17 cellular contexts compared by ENCODE assay signal in genomic region chr6:80528115-80528514, GRCh38.
DNase-seq lines count a peak whose midpoint lies in the region; ATAC-seq and TF ChIP-seq lines count a peak whose summit lies in the region.
"Had no signal": no experiment of that assay in that cellular context is flagged by ENCODE, and none has a peak within 500 bp of the region (broad histone marks: within the 10 kb centered on the region; RNA-seq: fewer than 3 reads in every experiment).

No MANE protein-coding gene starts in this region.

- H2AFZ ChIP-seq in parathyroid adenoma: no peak overlapping the region

- TF ChIP-seq CTCF in fibroblast of pulmonary artery (IDR thresholded peaks at IDR 0.05; ENCODE audit: low read length, missing control alignments) (peak; percentile 18), parathyroid adenoma (IDR thresholded peaks at IDR 0.05) (no peak)

- no peaks in the 10 kb centered on the region for H3K79me2 ChIP-seq in parathyroid adenoma

- H3K27ac ChIP-seq in parathyroid adenoma: no peak overlapping the region
- H3K27ac ChIP-seq: heart left ventricle, right atrium auricular region had no signal

- no peak for ATAC-seq in HG03175 (IDR thresholded peaks at IDR 0.05; ENCODE audit: unreplicated experiment)
- ATAC-seq: activated CD4-positive, alpha-beta T cell treated with anti-CD3 and anti-CD28 coated beads for 36 hours; heart left ventricle; naive thymus-derived CD8-positive, alpha-beta T cell had no signal

- H3K4me2 ChIP-seq in parathyroid adenoma (ENCODE audit: low read length): peak overlapping the region; percentile 57

- no peaks in the 10 kb centered on the region for H3K9me3 ChIP-seq in parathyroid adenoma (ENCODE audit: control insufficient read depth, low read length)
- H3K9me3 ChIP-seq: heart left ventricle, right atrium auricular region had no signal

- no peak overlapping the region for H3K9ac ChIP-seq in parathyroid adenoma

- DNase-seq in DMS 273 (lab: John Stamatoyannopoulos, UW; ENCODE audit: unreplicated experiment) (peak; percentile 11), DMS 273 treated with DMSO at 0.1 percent for 48 hours (lab: John Stamatoyannopoulos, UW) (no peak), NCI-H460 (ENCODE audit: extremely low read depth, low read depth) (peak; percentile 9), fibroblast of pulmonary artery (ENCODE audit: low read depth) (peak; percentile 40), NCI-H2081 treated with DMSO at 0.1 percent for 48 hours (lab: John Stamatoyannopoulos, UW) (no peak), C1 segment of cervical spinal cord (lab: John Stamatoyannopoulos, UW) (no peak)
- DNase-seq: 8988T; activated CD4-positive, alpha-beta T cell treated with anti-CD3 and anti-CD28 coated beads for 36 hours; activated naive CD8-positive, alpha-beta T cell treated with anti-CD3 and anti-CD28 coated beads for 36 hours; cerebellar nuclear complex; heart left ventricle; kidney glomerular epithelial cell; naive thymus-derived CD8-positive, alpha-beta T cell; stimulated activated CD4-positive, alpha-beta T cell treated with anti-CD3 and anti-CD28 coated beads, Interleukin-4, amount 100 ng/mL, for 24 hours had no signal

- H3K4me3 ChIP-seq in fibroblast of pulmonary artery (replicated peaks; ENCODE audit: low read depth, low read length) (no peak overlapping the region), parathyroid adenoma (ENCODE audit: low read depth, low read length) (peak overlapping the region; percentile 41)
- H3K4me3 ChIP-seq: heart left ventricle, right atrium auricular region had no signal

- no peaks in the 10 kb centered on the region for H3K36me3 ChIP-seq in parathyroid adenoma (ENCODE audit: control insufficient read depth, insufficient read depth, low read length)
- H3K36me3 ChIP-seq: heart left ventricle, right atrium auricular region had no signal

- no peaks in the 10 kb centered on the region for H3K4me1 ChIP-seq in parathyroid adenoma
- H3K4me1 ChIP-seq: right atrium auricular region had no signal

- no peaks in the 10 kb centered on the region for H3K27me3 ChIP-seq in parathyroid adenoma (ENCODE audit: control insufficient read depth, insufficient read depth, low read length)
- H3K27me3 ChIP-seq: heart left ventricle, right atrium auricular region had no signal

Comparison
In these comparisons a context has a peak if more than half of its experiments do, and no peak if none do; other contexts are left out.
1. DNase-seq: peak in DMS 273 (single experiment), NCI-H460 (single experiment) and fibroblast of pulmonary artery (single experiment); none in DMS 273 treated with DMSO at 0.1 percent for 48 hours (single experiment), NCI-H2081 treated with DMSO at 0.1 percent for 48 hours (single experiment) and C1 segment of cervical spinal cord (0 of 14).